Comparison of ENCODE assay signal across 15 cellular contexts in the genomic region with DNA sequence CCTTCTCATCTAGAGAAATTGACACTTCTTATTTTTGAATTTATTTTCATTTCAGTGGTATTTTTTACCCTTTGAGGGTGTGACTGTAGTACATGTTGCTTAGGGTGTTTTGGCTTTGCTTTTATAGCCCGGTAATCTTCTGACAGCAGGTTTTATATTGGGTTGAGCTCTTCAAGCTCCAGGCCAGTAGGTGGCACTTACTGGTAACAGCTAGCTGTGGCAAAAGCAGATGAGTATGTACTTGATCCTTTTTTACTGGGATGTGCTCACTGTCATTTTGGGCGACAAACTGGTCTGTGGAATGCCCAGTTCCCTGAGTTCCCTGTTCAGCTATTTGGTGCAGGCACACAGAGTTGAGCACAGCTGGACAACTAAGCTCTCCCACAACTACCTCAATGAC.
A peak's percentile ranks its signal among the peaks of the same experiment; 100 is the strongest.
DNase-seq lines count a peak whose midpoint lies in the region; ATAC-seq and TF ChIP-seq lines count a peak whose summit lies in the region.
"Had no signal": no experiment of that assay in that cellular context is flagged by ENCODE, and none has a peak within 500 bp of the region (broad histone marks: within the 10 kb centered on the region; RNA-seq: fewer than 3 reads in every experiment).

No MANE protein-coding gene starts in this region.

- H3K36me3 Mint-ChIP-seq in HFFc6 (ENCODE audit: low read depth) (no peaks in the 10 kb centered on the region), Caco-2 (ENCODE audit: insufficient read depth, unreplicated experiment) (no peaks in the 10 kb centered on the region), mesothelial cell of epicardium (no peaks in the 10 kb centered on the region)
- H3K36me3 Mint-ChIP-seq: naive B cell had no signal

- H3K14ac ChIP-seq in neuronal stem cell (ENCODE audit: low read length): no peak overlapping the region

- H3K4me2 ChIP-seq in hepatocyte (no peak overlapping the region), neuronal stem cell (ENCODE audit: insufficient read depth, low read length, poor library complexity, severe bottlenecking) (no peak overlapping the region)
- H3K4me2 ChIP-seq: BLaER1 treated with 17β-estradiol and CSF1 and Interleukin-3, amounts not matched to agents 10 nM and 100 nM had no signal

- H2BK15ac ChIP-seq in neuronal stem cell (ENCODE audit: low read length): no peak overlapping the region

- no peak overlapping the region for H3K18ac ChIP-seq in neuronal stem cell (ENCODE audit: low read length)

- no peak overlapping the region for H3K4me3 ChIP-seq in RWPE2 (ENCODE audit: severe bottlenecking)
- H3K4me3 ChIP-seq in hepatocyte: no peak overlapping the region
- no peak overlapping the region for H3K4me3 ChIP-seq in Caco-2 (ENCODE audit: low read depth, low read length)
- no peak overlapping the region for H3K4me3 ChIP-seq in neuronal stem cell (ENCODE audit: low read length in 2 of 2)
- H3K4me3 ChIP-seq: BLaER1 treated with 17β-estradiol and CSF1 and Interleukin-3, amounts not matched to agents 10 nM and 100 nM; spleen had no signal

- no peak overlapping the region for H3K27ac Mint-ChIP-seq in HFFc6
- H3K27ac Mint-ChIP-seq in Caco-2 (ENCODE audit: unreplicated experiment): no peak overlapping the region
- no peak overlapping the region for H3K27ac Mint-ChIP-seq in mesothelial cell of epicardium
- H3K27ac Mint-ChIP-seq: naive B cell had no signal

- no peak overlapping the region for H4K91ac ChIP-seq in neuronal stem cell (ENCODE audit: low read depth, low read length, poor library complexity)

- no peaks in the 10 kb centered on the region for H3K27me3 ChIP-seq in RWPE2 (ENCODE audit: insufficient read depth, poor library complexity, severe bottlenecking)
- no peaks in the 10 kb centered on the region for H3K27me3 ChIP-seq in hepatocyte
- no peaks in the 10 kb centered on the region for H3K27me3 ChIP-seq in Caco-2 (replicated peaks; ENCODE audit: control insufficient read depth, insufficient read depth, low read length)
- H3K27me3 ChIP-seq in neuronal stem cell (ENCODE audit: control insufficient read depth in 3 of 3, insufficient read depth in 3 of 3, low read depth in 1 of 3, low read length in 3 of 3): no peaks in the 10 kb centered on the region
- H3K27me3 ChIP-seq: BLaER1 treated with 17β-estradiol and CSF1 and Interleukin-3, amounts not matched to agents 10 nM and 100 nM; spleen had no signal

- no peaks in the 10 kb centered on the region for H3K4me1 Mint-ChIP-seq in HFFc6 (ENCODE audit: low read depth)
- H3K4me1 Mint-ChIP-seq in Caco-2 (ENCODE audit: low read depth, unreplicated experiment): no peaks in the 10 kb centered on the region
- H3K4me1 Mint-ChIP-seq in mesothelial cell of epicardium: peaks cover 3% of the 10 kb centered on the region
- H3K4me1 Mint-ChIP-seq: central memory CD8-positive, alpha-beta T cell; naive B cell had no signal

- H3K23ac ChIP-seq in neuronal stem cell (ENCODE audit: low read depth, low read length, poor library complexity): no peak overlapping the region

- H3K9me3 Mint-ChIP-seq in HFFc6: no peaks in the 10 kb centered on the region
- no peaks in the 10 kb centered on the region for H3K9me3 Mint-ChIP-seq in Caco-2 (ENCODE audit: unreplicated experiment)
- peaks cover 25% of the 10 kb centered on the region for H3K9me3 Mint-ChIP-seq in mesothelial cell of epicardium
- H3K9me3 Mint-ChIP-seq: central memory CD8-positive, alpha-beta T cell; naive B cell had no signal

- H4K8ac ChIP-seq in neuronal stem cell (ENCODE audit: low read depth, low read length): no peak overlapping the region

- POLR2A ChIA-PET in Caco-2 (lab: Charles Lee): no interaction called here

- H4K20me1 ChIP-seq in hepatocyte (ENCODE audit: insufficient read depth, poor library complexity, severe bottlenecking): no peaks in the 10 kb centered on the region
- H4K20me1 ChIP-seq: BLaER1 treated with 17β-estradiol and CSF1 and Interleukin-3, amounts not matched to agents 10 nM and 100 nM had no signal

- H3K27ac ChIP-seq in RWPE2 (ENCODE audit: poor library complexity, severe bottlenecking) (no peak overlapping the region), hepatocyte (no peak overlapping the region), neuronal stem cell (replicated peaks; ENCODE audit: low read length) (no peak overlapping the region)
- H3K27ac ChIP-seq: BLaER1 treated with 17β-estradiol and CSF1 and Interleukin-3, amounts not matched to agents 10 nM and 100 nM; spleen had no signal

- H3K4ac ChIP-seq in neuronal stem cell (ENCODE audit: low read length): no peak overlapping the region

- WGBS in hepatocyte (ENCODE audit: low lambda C conversion rate, missing lambda C conversion rate): 54% methylated on average over 2 of the region's 2 CpGs
- no CpG with 5 or more reads among the region's 2 CpGs for WGBS in neuronal stem cell (ENCODE audit: extremely low coverage in 2 of 2, insufficient read length in 2 of 2, insufficient replicate concordance in 1 of 2), 2 donors

- intact Hi-C loops in Caco-2 (cut with micrococcal nuclease; ENCODE audit: unreplicated experiment): loop anchor here (1.0 kb wide), 1 partner anchor 193 kb away; no protein-coding TSS in a partner anchor

- H2AK5ac ChIP-seq in neuronal stem cell (ENCODE audit: low read depth, low read length): no peak overlapping the region

- H3K79me1 ChIP-seq in neuronal stem cell (ENCODE audit: low read depth, low read length): no peaks in the 10 kb centered on the region

- ATAC-seq in RWPE2 (ENCODE audit: low read depth): peak; percentile 36; the same call in 1 of the 3 replicates

- peak; percentile 60 for TF ChIP-seq CTCF in HFFc6 (IDR thresholded peaks at IDR 0.05)
- TF ChIP-seq CTCF in RWPE2 (IDR thresholded peaks at IDR 0.05; ENCODE audit: poor library complexity, severe bottlenecking): no peak
- peak; percentile 14 for TF ChIP-seq CTCF in hepatocyte (IDR thresholded peaks at IDR 0.05; ENCODE audit: poor library complexity)
- no peak for TF ChIP-seq CTCF in Caco-2 (IDR thresholded peaks at IDR 0.05; ENCODE audit: insufficient read depth in 1 of 2, low read depth in 1 of 2, low read length in 1 of 2, severe bottlenecking in 1 of 2, unreplicated experiment in 1 of 2)
- TF ChIP-seq CTCF in mesothelial cell of epicardium (IDR thresholded peaks at IDR 0.05; ENCODE audit: unreplicated experiment): no peak

- H3K36me3 ChIP-seq in RWPE2 (ENCODE audit: low read depth) (no peaks in the 10 kb centered on the region), hepatocyte (replicated peaks; ENCODE audit: insufficient read depth, low read depth) (no peaks in the 10 kb centered on the region), Caco-2 (ENCODE audit: control insufficient read depth, insufficient read depth, low read length) (no peaks in the 10 kb centered on the region), neuronal stem cell (replicated peaks in 1 of 2; ENCODE audit: control insufficient read depth in 2 of 2, insufficient read depth in 2 of 2, low read length in 2 of 2) (no peaks in the 10 kb centered on the region)
- H3K36me3 ChIP-seq: BLaER1 treated with 17β-estradiol and CSF1 and Interleukin-3, amounts not matched to agents 10 nM and 100 nM; spleen had no signal

- no peak overlapping the region for H3K9ac ChIP-seq in neuronal stem cell (ENCODE audit: low read depth, low read length, poor library complexity)
- H3K9ac ChIP-seq: BLaER1 treated with 17β-estradiol and CSF1 and Interleukin-3, amounts not matched to agents 10 nM and 100 nM had no signal

- H3K9me2 ChIP-seq in hepatocyte (replicated peaks; ENCODE audit: insufficient read depth): no peaks in the 10 kb centered on the region

- H3K4me3 Mint-ChIP-seq in HFFc6 (no peak overlapping the region), Caco-2 (ENCODE audit: unreplicated experiment) (no peak overlapping the region), mesothelial cell of epicardium (no peak overlapping the region)
- H3K4me3 Mint-ChIP-seq: central memory CD8-positive, alpha-beta T cell; naive B cell had no signal

- CTCF ChIA-PET in Caco-2 (lab: Charles Lee): no interaction called here

- no peak overlapping the region for H2AFZ ChIP-seq in hepatocyte
- no peak overlapping the region for H2AFZ ChIP-seq in neuronal stem cell (ENCODE audit: low read length)

- H2BK5ac ChIP-seq in neuronal stem cell (ENCODE audit: low read length): no peak overlapping the region

- no peaks in the 10 kb centered on the region for H3K9me3 ChIP-seq in RWPE2 (ENCODE audit: severe bottlenecking)
- H3K9me3 ChIP-seq in hepatocyte (ENCODE audit: low read depth): no peaks in the 10 kb centered on the region
- no peaks in the 10 kb centered on the region for H3K9me3 ChIP-seq in Caco-2
- no peaks in the 10 kb centered on the region for H3K9me3 ChIP-seq in neuronal stem cell (replicated peaks in 1 of 2; ENCODE audit: control insufficient read depth in 2 of 2, insufficient read depth in 1 of 2, low read depth in 1 of 2, low read length in 2 of 2)
- H3K9me3 ChIP-seq: BLaER1 treated with 17β-estradiol and CSF1 and Interleukin-3, amounts not matched to agents 10 nM and 100 nM; spleen had no signal

- no peaks in the 10 kb centered on the region for H3K4me1 ChIP-seq in RWPE2 (ENCODE audit: insufficient read depth, poor library complexity, severe bottlenecking)
- H3K4me1 ChIP-seq in hepatocyte (ENCODE audit: insufficient read depth): no peaks in the 10 kb centered on the region
- no peaks in the 10 kb centered on the region for H3K4me1 ChIP-seq in Caco-2
- no peaks in the 10 kb centered on the region for H3K4me1 ChIP-seq in neuronal stem cell (ENCODE audit: control insufficient read depth in 2 of 2, insufficient read depth in 1 of 2, low read depth in 1 of 2, low read length in 2 of 2)
- H3K4me1 ChIP-seq: BLaER1 treated with 17β-estradiol and CSF1 and Interleukin-3, amounts not matched to agents 10 nM and 100 nM; spleen had no signal

- no peaks in the 10 kb centered on the region for H3K79me2 ChIP-seq in hepatocyte

- H3K27me3 Mint-ChIP-seq in HFFc6 (ENCODE audit: insufficient read depth): no peaks in the 10 kb centered on the region
- H3K27me3 Mint-ChIP-seq in Caco-2 (ENCODE audit: insufficient read depth, unreplicated experiment): no peaks in the 10 kb centered on the region
- H3K27me3 Mint-ChIP-seq in mesothelial cell of epicardium (ENCODE audit: low read depth): no peaks in the 10 kb centered on the region
- H3K27me3 Mint-ChIP-seq: central memory CD8-positive, alpha-beta T cell had no signal

- H2BK120ac ChIP-seq in neuronal stem cell (ENCODE audit: low read depth, low read length): no peak overlapping the region

- DNase-seq in DMS53 treated with DMSO at 0.1 percent for 48 hours (lab: John Stamatoyannopoulos, UW; ENCODE audit: unreplicated experiment) (peak; percentile 24), HFFc6 (peak; percentile 19), RWPE2 (ENCODE audit: low spot score) (no peak), hepatocyte (ENCODE audit: low spot score) (peak; percentile 6), Caco-2 (no peak), NCI-H1417 treated with DMSO at 0.1 percent for 48 hours (lab: John Stamatoyannopoulos, UW) (no peak), neuronal stem cell (ENCODE audit: low spot score) (no peak), mesothelial cell of epicardium (ENCODE audit: low spot score in 2 of 2, unreplicated experiment in 2 of 2) (no peak)
- DNase-seq: activated CD4-positive, CD25-positive, alpha-beta regulatory T cell; naive B cell; NCI-H1436; RPMI8226 had no signal

- BruUV-seq in Caco-2 (replicated peaks; lab: Mats Ljungman, UMichigan): no TSS peak

- H2BK12ac ChIP-seq in neuronal stem cell (ENCODE audit: low read length): no peak overlapping the region

Comparison
In these comparisons a context has a peak if more than half of its experiments do, and no peak if none do; other contexts are left out.
1. DNase-seq: peak in DMS53 treated with DMSO at 0.1 percent for 48 hours (single experiment), HFFc6 (single experiment) and hepatocyte (single experiment); none in RWPE2 (single experiment), Caco-2 (0 of 2), NCI-H1417 treated with DMSO at 0.1 percent for 48 hours (single experiment), neuronal stem cell (single experiment) and mesothelial cell of epicardium (0 of 2).
2. CTCF ChIP-seq: peak in HFFc6 (single experiment) and hepatocyte (single experiment); none in RWPE2 (single experiment), Caco-2 (0 of 2) and mesothelial cell of epicardium (single experiment).